In genomic region chr3:20573175-20573574, GRCh38 we compare ENCODE assay signal across 32 cellular contexts.
DNase-seq lines count a peak whose midpoint lies in the region; ATAC-seq and TF ChIP-seq lines count a peak whose summit lies in the region.
"Had no signal": no experiment of that assay in that cellular context is flagged by ENCODE, and none has a peak within 500 bp of the region (broad histone marks: within the 10 kb centered on the region; RNA-seq: fewer than 3 reads in every experiment).

No MANE protein-coding gene starts in this region.

- H3K9me3 ChIP-seq in mesodermal cell (ENCODE audit: control insufficient read depth, low read length) (no peaks in the 10 kb centered on the region), stomach (peaks cover 0 to 9% (median 0%) of the 10 kb centered on the region in 4 donors)
- H3K9me3 ChIP-seq: A549, HAP-1, prostate gland, uterus had no signal

- H3K4me3 ChIP-seq in AG09309 (ENCODE audit: control insufficient read depth, low read depth, low read length): no peak overlapping the region
- no peak overlapping the region for H3K4me3 ChIP-seq in brain microvascular endothelial cell (ENCODE audit: low read depth, low read length)
- H3K4me3 ChIP-seq in mesodermal cell (ENCODE audit: extremely low read depth, insufficient read depth, low read length, poor library complexity, severe bottlenecking): no peak overlapping the region
- H3K4me3 ChIP-seq in stomach: no peak overlapping the region
- H3K4me3 ChIP-seq: A549, gastrocnemius medialis, HAP-1, hepatocyte, prostate gland, sigmoid colon, uterus had no signal

- no peak for TF ChIP-seq POLR2A in stomach (IDR thresholded peaks at IDR 0.05)

- TF ChIP-seq CTCF in AG09309 (IDR thresholded peaks at IDR 0.05; ENCODE audit: control insufficient read depth, insufficient read depth, low read depth, low read length, missing control alignments) (no peak), brain microvascular endothelial cell (IDR thresholded peaks at IDR 0.05; ENCODE audit: low read depth, low read length, missing control alignments) (no peak), stomach (IDR thresholded peaks at IDR 0.05) (no peak)

- DNase-seq in AG09309 (ENCODE audit: low read depth): peak; percentile 48
- DNase-seq in M059J (ENCODE audit: low read depth): peak; percentile 50
- peak; percentile 87 for DNase-seq in brain microvascular endothelial cell
- no peak for DNase-seq in activated T-helper 2 cell treated with anti-CD3 and anti-CD28 coated beads, Interferon-gamma antibody, Interleukin-2, Interleukin-4, amounts not matched to agents 10 μg/mL and 5 μg/mL and 100 μg/mL, durations not matched to agents 14 hours and 24 hours and 36 hours (ENCODE audit: low spot score)
- DNase-seq in stomach: no peak
- no peak for DNase-seq in left colon
- DNase-seq: activated CD4-positive, alpha-beta T cell treated with anti-CD3 and anti-CD28 coated beads for 36 hours; activated CD8-positive, alpha-beta T cell treated with anti-CD3 and anti-CD28 coated beads, Interleukin-2, amount 10 ng/mL, durations not matched to agents 7 days and 5 days; activated effector memory CD4-positive, alpha-beta T cell treated with Interleukin-2 at 50 U/mL for 16 hours; activated naive CD8-positive, alpha-beta T cell treated with anti-CD3 and anti-CD28 coated beads, Interleukin-2, amount 10 ng/mL, durations not matched to agents 7 days and 5 days; activated T-cell treated with anti-CD3 and anti-CD28 coated beads for 4 hours; DMS153; effector memory CD4-positive, alpha-beta T cell; erythroblast; gastrocnemius medialis; KG1; NCI-H1417 treated with DMSO at 0.1 percent for 48 hours; NCI-H2081; NCI-H2227 treated with DMSO at 0.1 percent for 48 hours; NCI-H69; sigmoid colon; stimulated activated naive CD8-positive, alpha-beta T cell treated with anti-CD3 and anti-CD28 coated beads, Interleukin-15, Interleukin-2, amounts not matched to agents 100 U/mL and 50 U/mL, for 24 hours; T-helper 17 cell; uterus had no signal

- ATAC-seq in HG02763 (IDR thresholded peaks at IDR 0.05; ENCODE audit: unreplicated experiment) (no peak), left colon (no peak)
- ATAC-seq: A549; activated CD4-positive, alpha-beta T cell treated with anti-CD3 and anti-CD28 coated beads for 36 hours; activated CD8-positive, alpha-beta T cell treated with anti-CD3 and anti-CD28 coated beads, Interleukin-2, amount 10 ng/mL, durations not matched to agents 7 days and 5 days; gastrocnemius medialis; stimulated activated naive CD8-positive, alpha-beta T cell treated with anti-CD3 and anti-CD28 coated beads, Interleukin-15, Interleukin-2, amounts not matched to agents 100 U/mL and 50 U/mL, for 24 hours; T-helper 17 cell had no signal

- H3K4me1 ChIP-seq in mesodermal cell (ENCODE audit: control insufficient read depth, insufficient read depth, low read length, poor library complexity, severe bottlenecking) (peaks cover 11% of the 10 kb centered on the region), stomach (no peaks in the 10 kb centered on the region)
- H3K4me1 ChIP-seq: A549, gastrocnemius medialis, HAP-1, prostate gland, sigmoid colon, uterus had no signal

- TF ChIP-seq EP300 in stomach (IDR thresholded peaks at IDR 0.05): no peak

- H3K36me3 ChIP-seq in brain microvascular endothelial cell (replicated peaks) (no peaks in the 10 kb centered on the region), mesodermal cell (ENCODE audit: control insufficient read depth, insufficient read depth, low read length) (no peaks in the 10 kb centered on the region), stomach (no peaks in the 10 kb centered on the region)
- H3K36me3 ChIP-seq: gastrocnemius medialis, HAP-1, prostate gland, sigmoid colon, uterus had no signal

- WGBS in mesodermal cell (ENCODE audit: insufficient coverage in 2 of 2), 2 experiments: 90 to 92% methylated on average over 1 of the region's 3 CpGs
- 77 to 89% (median 85%) methylated on average over 3 of the region's 3 CpGs for WGBS in stomach, 5 donors

- H3K36me3 Mint-ChIP-seq in activated T-helper 2 cell treated with anti-CD3 and anti-CD28 coated beads, Interferon-gamma antibody, Interleukin-2, Interleukin-4, amounts not matched to agents 10 μg/mL and 5 μg/mL and 100 μg/mL, durations not matched to agents 14 hours and 24 hours and 36 hours (ENCODE audit: low read depth): no peaks in the 10 kb centered on the region
- H3K36me3 Mint-ChIP-seq: activated naive CD8-positive, alpha-beta T cell treated with anti-CD3 and anti-CD28 coated beads, Interleukin-2, amount 10 ng/mL, durations not matched to agents 7 days and 5 days; brain; memory B cell had no signal

- no peaks in the 10 kb centered on the region for H3K27me3 ChIP-seq in brain microvascular endothelial cell (replicated peaks)
- no peaks in the 10 kb centered on the region for H3K27me3 ChIP-seq in stomach
- H3K27me3 ChIP-seq: gastrocnemius medialis, hepatocyte, sigmoid colon, uterus had no signal

- peaks cover 8% of the 10 kb centered on the region for H3K9me3 Mint-ChIP-seq in activated T-helper 2 cell treated with anti-CD3 and anti-CD28 coated beads, Interferon-gamma antibody, Interleukin-2, Interleukin-4, amounts not matched to agents 10 μg/mL and 5 μg/mL and 100 μg/mL, durations not matched to agents 14 hours and 24 hours and 36 hours
- H3K9me3 Mint-ChIP-seq: activated naive CD8-positive, alpha-beta T cell treated with anti-CD3 and anti-CD28 coated beads, Interleukin-2, amount 10 ng/mL, durations not matched to agents 7 days and 5 days; brain; memory B cell had no signal

- H3K27ac ChIP-seq in brain microvascular endothelial cell: peak overlapping the region; percentile 90
- peak overlapping the region; percentile 62 for H3K27ac ChIP-seq in mesodermal cell (ENCODE audit: low read depth, low read length, severe bottlenecking)
- no peak overlapping the region for H3K27ac ChIP-seq in stomach
- H3K27ac ChIP-seq: A549, gastrocnemius medialis, hepatocyte, prostate gland, sigmoid colon, uterus had no signal

- intact Hi-C loops in activated T-helper 2 cell treated with anti-CD3 and anti-CD28 coated beads, Interferon-gamma antibody, Interleukin-2, Interleukin-4, amounts not matched to agents 10 μg/mL and 5 μg/mL and 100 μg/mL, durations not matched to agents 14 hours and 24 hours and 36 hours (cut with micrococcal nuclease): no loop called here
- intact Hi-C loops in stomach (cut with DNase I; ENCODE audit: low total_unique reads) (no loop called here), left colon (cut with DNase I, micrococcal nuclease) (no loop called here)

- H3K27me3 Mint-ChIP-seq in activated T-helper 2 cell treated with anti-CD3 and anti-CD28 coated beads, Interferon-gamma antibody, Interleukin-2, Interleukin-4, amounts not matched to agents 10 μg/mL and 5 μg/mL and 100 μg/mL, durations not matched to agents 14 hours and 24 hours and 36 hours (ENCODE audit: low read depth): no peaks in the 10 kb centered on the region
- H3K27me3 Mint-ChIP-seq: activated CD4-positive, alpha-beta T cell treated with anti-CD3 and anti-CD28 coated beads for 36 hours; activated naive CD8-positive, alpha-beta T cell treated with anti-CD3 and anti-CD28 coated beads, Interleukin-2, amount 10 ng/mL, durations not matched to agents 7 days and 5 days; brain; memory B cell; T-helper 17 cell had no signal

- H3K27ac Mint-ChIP-seq in activated T-helper 2 cell treated with anti-CD3 and anti-CD28 coated beads, Interferon-gamma antibody, Interleukin-2, Interleukin-4, amounts not matched to agents 10 μg/mL and 5 μg/mL and 100 μg/mL, durations not matched to agents 14 hours and 24 hours and 36 hours: no peak overlapping the region
- H3K27ac Mint-ChIP-seq: activated CD4-positive, alpha-beta T cell treated with anti-CD3 and anti-CD28 coated beads for 36 hours; activated CD8-positive, alpha-beta T cell treated with anti-CD3 and anti-CD28 coated beads, Interleukin-2, amount 10 ng/mL, durations not matched to agents 7 days and 5 days; activated naive CD8-positive, alpha-beta T cell treated with anti-CD3 and anti-CD28 coated beads, Interleukin-2, amount 10 ng/mL, durations not matched to agents 7 days and 5 days; brain; memory B cell; T-helper 17 cell had no signal

- no peak overlapping the region for H3K4me3 Mint-ChIP-seq in activated T-helper 2 cell treated with anti-CD3 and anti-CD28 coated beads, Interferon-gamma antibody, Interleukin-2, Interleukin-4, amounts not matched to agents 10 μg/mL and 5 μg/mL and 100 μg/mL, durations not matched to agents 14 hours and 24 hours and 36 hours (ENCODE audit: low read depth)
- H3K4me3 Mint-ChIP-seq: activated CD4-positive, alpha-beta T cell treated with anti-CD3 and anti-CD28 coated beads for 36 hours; activated CD8-positive, alpha-beta T cell treated with anti-CD3 and anti-CD28 coated beads, Interleukin-2, amount 10 ng/mL, durations not matched to agents 7 days and 5 days; activated naive CD8-positive, alpha-beta T cell treated with anti-CD3 and anti-CD28 coated beads, Interleukin-2, amount 10 ng/mL, durations not matched to agents 7 days and 5 days; brain; memory B cell; T-helper 17 cell had no signal

- H3K4me1 Mint-ChIP-seq in activated T-helper 2 cell treated with anti-CD3 and anti-CD28 coated beads, Interferon-gamma antibody, Interleukin-2, Interleukin-4, amounts not matched to agents 10 μg/mL and 5 μg/mL and 100 μg/mL, durations not matched to agents 14 hours and 24 hours and 36 hours (ENCODE audit: low read depth): no peaks in the 10 kb centered on the region
- H3K4me1 Mint-ChIP-seq: activated CD4-positive, alpha-beta T cell treated with anti-CD3 and anti-CD28 coated beads for 36 hours; activated naive CD8-positive, alpha-beta T cell treated with anti-CD3 and anti-CD28 coated beads, Interleukin-2, amount 10 ng/mL, durations not matched to agents 7 days and 5 days; memory B cell; T-helper 17 cell had no signal

- in situ Hi-C loops in brain microvascular endothelial cell (cut with HindIII; ENCODE audit: low pct_ligation_motif_present, low sequenced_read_pairs): no loop called here

Comparison
In these comparisons a context has a peak if more than half of its experiments do, and no peak if none do; other contexts are left out.
1. DNase-seq: peak in AG09309 (single experiment), M059J (single experiment) and brain microvascular endothelial cell (single experiment); none in activated T-helper 2 cell treated with anti-CD3 and anti-CD28 coated beads, Interferon-gamma antibody, Interleukin-2, Interleukin-4, amounts not matched to agents 10 μg/mL and 5 μg/mL and 100 μg/mL, durations not matched to agents 14 hours and 24 hours and 36 hours (single experiment), stomach (single experiment) and left colon (0 of 2).
2. H3K27ac ChIP-seq: peak in brain microvascular endothelial cell (single experiment) and mesodermal cell (single experiment); none in stomach (0 of 5).